Comparison of ENCODE assay signal across 11 cellular contexts in genomic region chr6:75418233-75418632, GRCh38.
DNase-seq lines count a peak whose midpoint lies in the region; ATAC-seq and TF ChIP-seq lines count a peak whose summit lies in the region.
"Had no signal": no experiment of that assay in that cellular context is flagged by ENCODE, and none has a peak within 500 bp of the region (broad histone marks: within the 10 kb centered on the region; RNA-seq: fewer than 3 reads in every experiment).

No MANE protein-coding gene starts in this region.

- ATAC-seq in GM18517 (IDR thresholded peaks at IDR 0.05; ENCODE audit: unreplicated experiment) (peak; percentile 60), GM21717 (IDR thresholded peaks at IDR 0.05; ENCODE audit: unreplicated experiment) (no peak), HG03442 (IDR thresholded peaks at IDR 0.05; ENCODE audit: unreplicated experiment) (no peak)
- no peak for ATAC-seq in activated T-cell treated with anti-CD3 and anti-CD28 coated beads, Interleukin-2, amount 50 U/mL, for 72 hours (replicated peaks in 1 of 2)
- ATAC-seq: stimulated activated naive CD8-positive, alpha-beta T cell treated with anti-CD3 and anti-CD28 coated beads, Interleukin-15, Interleukin-2, amounts not matched to agents 100 U/mL and 50 U/mL, for 24 hours had no signal

- DNase-seq in HFFc6 (peak; percentile 65), NCI-H345 (lab: John Stamatoyannopoulos, UW) (peak; percentile 13), kidney tubule cell (ENCODE audit: low spot score) (peak; percentile 96)
- no peak for DNase-seq in activated T-cell treated with anti-CD3 and anti-CD28 coated beads, Interleukin-2, amount 50 U/mL, for 72 hours
- no peak for DNase-seq in activated CD8-positive, alpha-beta memory T cell treated with anti-CD3 and anti-CD28 coated beads for 24 hours
- DNase-seq: GF-D8; right cardiac atrium; stimulated activated naive CD8-positive, alpha-beta T cell treated with anti-CD3 and anti-CD28 coated beads, Interleukin-15, Interleukin-2, amounts not matched to agents 100 U/mL and 50 U/mL, for 24 hours had no signal

- H3K4me3 Mint-ChIP-seq in HFFc6, result no peak overlapping the region
- H3K4me3 Mint-ChIP-seq in activated T-cell treated with anti-CD3 and anti-CD28 coated beads, Interleukin-2, amount 50 U/mL, for 72 hours, result no peak overlapping the region

- H3K27me3 Mint-ChIP-seq in HFFc6 (ENCODE audit: insufficient read depth), result no peaks in the 10 kb centered on the region; the same call in none of the 2 replicates
- peaks cover 17% of the 10 kb centered on the region for H3K27me3 Mint-ChIP-seq in activated T-cell treated with anti-CD3 and anti-CD28 coated beads, Interleukin-2, amount 50 U/mL, for 72 hours (ENCODE audit: low read depth)

- no peak for TF ChIP-seq CTCF in HFFc6 (IDR thresholded peaks at IDR 0.05)

- H3K9me3 Mint-ChIP-seq in HFFc6, result no peaks in the 10 kb centered on the region
- H3K9me3 Mint-ChIP-seq in activated T-cell treated with anti-CD3 and anti-CD28 coated beads, Interleukin-2, amount 50 U/mL, for 72 hours, result no peaks in the 10 kb centered on the region

- H3K27ac Mint-ChIP-seq in HFFc6, result peak overlapping the region; percentile 44
- no peak overlapping the region for H3K27ac Mint-ChIP-seq in activated T-cell treated with anti-CD3 and anti-CD28 coated beads, Interleukin-2, amount 50 U/mL, for 72 hours

- H3K4me1 Mint-ChIP-seq in HFFc6 (ENCODE audit: low read depth), result peaks cover 63% of the 10 kb centered on the region
- H3K4me1 Mint-ChIP-seq in activated T-cell treated with anti-CD3 and anti-CD28 coated beads, Interleukin-2, amount 50 U/mL, for 72 hours (ENCODE audit: low read depth), result no peaks in the 10 kb centered on the region

- no peaks in the 10 kb centered on the region for H3K36me3 Mint-ChIP-seq in HFFc6 (ENCODE audit: low read depth)
- no peaks in the 10 kb centered on the region for H3K36me3 Mint-ChIP-seq in activated T-cell treated with anti-CD3 and anti-CD28 coated beads, Interleukin-2, amount 50 U/mL, for 72 hours (ENCODE audit: insufficient read depth in 2 of 2)

Comparison
In these comparisons a context has a peak if more than half of its experiments do, and no peak if none do; other contexts are left out.
1. DNase-seq: peak in HFFc6 (single experiment), NCI-H345 (single experiment) and kidney tubule cell (single experiment); none in activated T-cell treated with anti-CD3 and anti-CD28 coated beads, Interleukin-2, amount 50 U/mL, for 72 hours (0 of 2) and activated CD8-positive, alpha-beta memory T cell treated with anti-CD3 and anti-CD28 coated beads for 24 hours (single experiment).